12 cellular contexts compared by ENCODE assay signal in the genomic region with DNA sequence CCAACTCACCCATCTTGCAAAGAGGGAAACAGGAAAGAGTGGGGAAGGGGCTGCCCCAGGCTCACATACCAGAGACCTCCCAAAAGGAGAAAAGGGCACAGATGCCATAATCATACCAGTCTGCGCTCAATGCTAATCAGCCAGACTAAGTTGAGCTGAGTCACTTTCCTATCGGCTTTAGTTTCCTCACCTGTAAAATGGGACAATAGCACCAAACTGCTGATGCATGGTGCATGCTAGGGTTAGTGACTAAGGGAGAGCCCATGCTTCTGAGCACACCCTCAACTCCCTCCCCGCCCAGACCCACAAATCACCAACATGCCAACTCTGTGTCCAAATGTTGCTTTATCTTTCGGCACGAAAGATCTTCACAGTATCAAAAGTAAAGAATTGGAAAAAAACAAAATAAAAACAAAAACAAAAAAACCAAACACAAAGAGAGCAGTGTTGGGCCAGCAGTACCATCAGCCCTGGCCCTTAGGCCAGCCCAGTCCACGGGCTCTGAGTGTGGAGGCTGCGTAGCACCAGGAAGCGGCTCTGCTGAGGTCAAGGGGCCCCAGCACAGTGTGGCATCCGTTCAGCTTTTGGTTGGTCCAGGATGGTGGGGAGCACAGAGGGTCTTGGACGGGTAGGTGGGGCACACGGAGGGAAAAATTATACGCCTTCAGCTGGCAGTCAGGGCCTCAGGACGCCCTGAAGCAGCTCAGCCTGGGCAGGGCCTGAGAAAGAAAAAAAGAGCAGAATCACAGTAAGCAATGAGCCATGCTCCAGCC. TPM values are rescaled to one million over a fixed set of nuclear protein-coding genes. Genes with fewer than 3 reads are reported as not detected.
A peak's percentile ranks its signal among the peaks of the same experiment; 100 is the strongest.
DNase-seq lines count a peak whose midpoint lies in the region; ATAC-seq and TF ChIP-seq lines count a peak whose summit lies in the region.
"Had no signal": no experiment of that assay in that cellular context is flagged by ENCODE, and none has a peak within 500 bp of the region (broad histone marks: within the 10 kb centered on the region; RNA-seq: fewer than 3 reads in every experiment).

No MANE protein-coding gene starts in this region.

- no peaks in the 10 kb centered on the region for H3K27me3 Mint-ChIP-seq in CD4-positive, alpha-beta T cell
- H3K27me3 Mint-ChIP-seq in activated naive CD8-positive, alpha-beta T cell treated with anti-CD3 and anti-CD28 coated beads for 36 hours, result no peaks in the 10 kb centered on the region
- H3K27me3 Mint-ChIP-seq in neural crest cell (ENCODE audit: low read depth), result peaks cover 2% of the 10 kb centered on the region

- intact Hi-C loops in CD4-positive, alpha-beta T cell (cut with DNase I, micrococcal nuclease), result loop anchor here in 1 of 2 experiments (5.0 kb wide), 1 partner anchor 207 kb away; the partner anchor contains the start of gene MXD3

- no peaks in the 10 kb centered on the region for H3K9me2 ChIP-seq in GM23248 (ENCODE audit: insufficient read depth)

- no peak overlapping the region for H3K4me3 Mint-ChIP-seq in CD4-positive, alpha-beta T cell
- H3K4me3 Mint-ChIP-seq in activated naive CD8-positive, alpha-beta T cell treated with anti-CD3 and anti-CD28 coated beads for 36 hours, result peak overlapping the region; percentile 52
- H3K4me3 Mint-ChIP-seq in neural crest cell, result peak overlapping the region; percentile 53

- H3K36me3 ChIP-seq in GM23248 (ENCODE audit: low read depth), result peaks cover 22% of the 10 kb centered on the region

- ATAC-seq in CD4-positive, alpha-beta T cell (ENCODE audit: poor library complexity), result no peak
- no peak for ATAC-seq in GM19023 (IDR thresholded peaks at IDR 0.05; ENCODE audit: unreplicated experiment)

- CTCF ChIA-PET in CD4-positive, alpha-beta T cell (lab: Charles Lee), result interaction anchor here (0.7 kb wide), 1 partner anchor 129 kb away, joined by 3 read pairs; no protein-coding TSS in a partner anchor

- H3K9me3 Mint-ChIP-seq in CD4-positive, alpha-beta T cell, result no peaks in the 10 kb centered on the region
- H3K9me3 Mint-ChIP-seq in activated naive CD8-positive, alpha-beta T cell treated with anti-CD3 and anti-CD28 coated beads for 36 hours, result no peaks in the 10 kb centered on the region
- no peaks in the 10 kb centered on the region for H3K9me3 Mint-ChIP-seq in neural crest cell

- H3F3A ChIP-seq in GM23248 (ENCODE audit: insufficient read depth), result peaks cover 8% of the 10 kb centered on the region; the same call in 1 of the 2 replicates

- peaks cover 46% of the 10 kb centered on the region for H3K4me1 Mint-ChIP-seq in CD4-positive, alpha-beta T cell (ENCODE audit: low read depth)
- peaks cover 38% of the 10 kb centered on the region for H3K4me1 Mint-ChIP-seq in activated naive CD8-positive, alpha-beta T cell treated with anti-CD3 and anti-CD28 coated beads for 36 hours
- peaks cover 25% of the 10 kb centered on the region for H3K4me1 Mint-ChIP-seq in neural crest cell

- H3K4me3 ChIP-seq in GM23248, result no peak overlapping the region

- no peaks in the 10 kb centered on the region for H4K20me1 ChIP-seq in GM23248 (ENCODE audit: insufficient read depth)

- in situ Hi-C loops in GM23248 (cut with MboI), result no loop called here

- no peak for TF ChIP-seq CTCF in CD4-positive, alpha-beta T cell (IDR thresholded peaks at IDR 0.05)
- no peak for TF ChIP-seq CTCF in neural crest cell (conservative IDR thresholded peaks at IDR 0.05)

- no peaks in the 10 kb centered on the region for H3K9me3 ChIP-seq in CD4-positive, alpha-beta T cell (ENCODE audit: control insufficient read depth, low read length)
- no peaks in the 10 kb centered on the region for H3K9me3 ChIP-seq in GM23248 (ENCODE audit: low read depth)

- no peak overlapping the region for H2AFZ ChIP-seq in GM23248

- DNase-seq in CD4-positive, alpha-beta T cell, result no peak
- DNase-seq in GM23248 (no peak), neural crest cell (ENCODE audit: low read depth, low spot score) (no peak), RKO (ENCODE audit: low spot score) (no peak), AG08395 (ENCODE audit: low spot score) (no peak)
- DNase-seq in activated naive CD8-positive, alpha-beta T cell treated with anti-CD3 and anti-CD28 coated beads for 36 hours, result no peak
- DNase-seq: head of caudate nucleus; KBM-7; NCI-H187 treated with DMSO at 0.1 percent for 48 hours; NCI-H774; stimulated activated CD4-positive, alpha-beta T cell treated with anti-CD3 and anti-CD28 coated beads, Interleukin-2, amount 100 ng/mL, for 48 hours had no signal

- no peak overlapping the region for H3K9ac ChIP-seq in GM23248

- H3K4me2 ChIP-seq in GM23248 (ENCODE audit: unreplicated experiment), result no peak overlapping the region

- 81 to 85% methylated on average over 13 of the region's 13 CpGs for WGBS in GM23248 (ENCODE audit: low coverage in 1 of 2, low lambda C conversion rate in 2 of 2, missing lambda C conversion rate in 2 of 2), 2 experiments

- peaks cover 52% of the 10 kb centered on the region for H3K79me2 ChIP-seq in GM23248 (ENCODE audit: insufficient read depth)

- H3K27ac ChIP-seq in CD4-positive, alpha-beta T cell (ENCODE audit: low read depth, low read length), result no peak overlapping the region
- peak overlapping the region; percentile 36 for H3K27ac ChIP-seq in GM23248

- peaks cover 17% of the 10 kb centered on the region for H3K4me1 ChIP-seq in GM23248 (ENCODE audit: insufficient read depth)

- H3K27me3 ChIP-seq in CD4-positive, alpha-beta T cell (ENCODE audit: control insufficient read depth, insufficient read depth, low read length), result no peaks in the 10 kb centered on the region
- no peaks in the 10 kb centered on the region for H3K27me3 ChIP-seq in GM23248 (replicated peaks; ENCODE audit: insufficient read depth)

- peaks cover 35% of the 10 kb centered on the region for H3K36me3 Mint-ChIP-seq in CD4-positive, alpha-beta T cell (ENCODE audit: low read depth)
- H3K36me3 Mint-ChIP-seq in activated naive CD8-positive, alpha-beta T cell treated with anti-CD3 and anti-CD28 coated beads for 36 hours, result peaks cover 24% of the 10 kb centered on the region
- peaks cover 10% of the 10 kb centered on the region for H3K36me3 Mint-ChIP-seq in neural crest cell (ENCODE audit: low read depth)

- H3K27ac Mint-ChIP-seq in CD4-positive, alpha-beta T cell, result peak overlapping the region; percentile 39
- H3K27ac Mint-ChIP-seq in activated naive CD8-positive, alpha-beta T cell treated with anti-CD3 and anti-CD28 coated beads for 36 hours, result peak overlapping the region; percentile 51
- H3K27ac Mint-ChIP-seq in neural crest cell (ENCODE audit: unreplicated experiment), result no peak overlapping the region

- POLR2A ChIA-PET in CD4-positive, alpha-beta T cell (lab: Charles Lee), result no interaction called here

RNA-seq across cellular contexts. Expression of gene DDX41, which starts 2.9 kb away (rescaled TPM):
- total RNA-seq in CD4-positive, alpha-beta T cell, result 10 to 100 TPM; 49.6 to 49.7 TPM
- total RNA-seq in GM23248 (2014; rRNA removed; shearing (Covaris generic)), result 78.5 and 117 TPM in 2 replicates
- 63.0 and 67.9 TPM in 2 replicates for polyA plus RNA-seq in GM23248 (2016; fragmentation: Nextera tagmentation; extraction: Ambion mirVana)
- total RNA-seq in activated naive CD8-positive, alpha-beta T cell treated with anti-CD3 and anti-CD28 coated beads for 36 hours, result 100 to 1,000 TPM; 211 to 220 TPM
- total RNA-seq in neural crest cell, result 125 and 130 TPM in 2 replicates

RNA-seq across cellular contexts. Expression of gene DOK3, which starts 10.0 kb away (rescaled TPM):
- 1 to 10 TPM; 1.3 to 1.4 TPM for total RNA-seq in CD4-positive, alpha-beta T cell
- 0.25 and 0.97 TPM in 2 replicates for total RNA-seq in GM23248 (2014; rRNA removed; shearing (Covaris generic))
- 0.76 and 0.80 TPM in 2 replicates for polyA plus RNA-seq in GM23248 (2016; fragmentation: Nextera tagmentation; extraction: Ambion mirVana)
- 1 to 10 TPM; 8.2 to 8.6 TPM for total RNA-seq in activated naive CD8-positive, alpha-beta T cell treated with anti-CD3 and anti-CD28 coated beads for 36 hours
- total RNA-seq in neural crest cell, result 10.5 and 11.4 TPM in 2 replicates

RNA-seq across cellular contexts. Expression of gene PDLIM7, which starts 22.2 kb away (rescaled TPM):
- 1 to 10 TPM; 5.2 to 6.0 TPM for total RNA-seq in CD4-positive, alpha-beta T cell
- total RNA-seq in GM23248 (2014; rRNA removed; shearing (Covaris generic)), result 320 and 357 TPM in 2 replicates
- 551 and 556 TPM in 2 replicates for polyA plus RNA-seq in GM23248 (2016; fragmentation: Nextera tagmentation; extraction: Ambion mirVana)
- 10 to 100 TPM; 38.5 to 41.9 TPM for total RNA-seq in activated naive CD8-positive, alpha-beta T cell treated with anti-CD3 and anti-CD28 coated beads for 36 hours
- 129 and 147 TPM in 2 replicates for total RNA-seq in neural crest cell

RNA-seq across cellular contexts. Expression of gene FAM193B, which starts 34.7 kb away (rescaled TPM):
- total RNA-seq in CD4-positive, alpha-beta T cell, result 100 to 1,000 TPM; 150 to 155 TPM
- total RNA-seq in GM23248 (2014; rRNA removed; shearing (Covaris generic)), result 21.9 and 22.9 TPM in 2 replicates
- polyA plus RNA-seq in GM23248 (2016; fragmentation: Nextera tagmentation; extraction: Ambion mirVana), result 6.1 and 8.0 TPM in 2 replicates
- total RNA-seq in activated naive CD8-positive, alpha-beta T cell treated with anti-CD3 and anti-CD28 coated beads for 36 hours, result 10 to 100 TPM; 47.2 to 52.9 TPM
- 96.3 and 98.4 TPM in 2 replicates for total RNA-seq in neural crest cell

RNA-seq across cellular contexts. Expression of gene DBN1, which starts 46.2 kb away (rescaled TPM):
- 1 to 10 TPM; 1.8 to 2.5 TPM for total RNA-seq in CD4-positive, alpha-beta T cell
- 224 and 257 TPM in 2 replicates for total RNA-seq in GM23248 (2014; rRNA removed; shearing (Covaris generic))
- 160 and 163 TPM in 2 replicates for polyA plus RNA-seq in GM23248 (2016; fragmentation: Nextera tagmentation; extraction: Ambion mirVana)
- total RNA-seq in activated naive CD8-positive, alpha-beta T cell treated with anti-CD3 and anti-CD28 coated beads for 36 hours, result 100 to 1,000 TPM; 100 to 106 TPM
- 387 and 410 TPM in 2 replicates for total RNA-seq in neural crest cell

Comparison
In these comparisons a context has a peak if more than half of its experiments do, and no peak if none do; other contexts are left out.
1. RNA of gene PDLIM7, which starts 22.2 kb away (total RNA-seq): 320 to 357 TPM in GM23248, 129 to 147 TPM in neural crest cell and 38.5 to 41.9 TPM in activated naive CD8-positive, alpha-beta T cell treated with anti-CD3 and anti-CD28 coated beads for 36 hours; 5.2 to 6.0 TPM in CD4-positive, alpha-beta T cell; every median in the first group is over 4 times any median in the second.